Comparison of ENCODE assay signal across 11 cellular contexts in genomic region chr1:2019571-2020309, GRCh38. TPM values are rescaled to one million over a fixed set of nuclear protein-coding genes. Genes with fewer than 3 reads are reported as not detected.
DNase-seq lines count a peak whose midpoint lies in the region; ATAC-seq and TF ChIP-seq lines count a peak whose summit lies in the region.
"Had no signal": no experiment of that assay in that cellular context is flagged by ENCODE, and none has a peak within 500 bp of the region (broad histone marks: within the 10 kb centered on the region; RNA-seq: fewer than 3 reads in every experiment).

No MANE protein-coding gene starts in this region.

- H3K9me3 ChIP-seq in iPS-20b (ENCODE audit: insufficient read depth, low read depth, low read length), result no peaks in the 10 kb centered on the region
- no peaks in the 10 kb centered on the region for H3K9me3 ChIP-seq in stomach
- H3K9me3 ChIP-seq: thoracic aorta had no signal

- TF ChIP-seq CTCF in stomach (IDR thresholded peaks at IDR 0.05), result no peak

- no peak for ATAC-seq in GM18873 (IDR thresholded peaks at IDR 0.05; ENCODE audit: low FRiP score, unreplicated experiment)
- no peak for ATAC-seq in HG03520 (IDR thresholded peaks at IDR 0.05; ENCODE audit: unreplicated experiment)

- H3K36me3 ChIP-seq in iPS-20b (ENCODE audit: insufficient read depth, low read depth, low read length), result no peaks in the 10 kb centered on the region
- H3K36me3 ChIP-seq in stomach, result no peaks in the 10 kb centered on the region
- H3K36me3 ChIP-seq: thoracic aorta had no signal

- H3K4me1 ChIP-seq in iPS-20b (ENCODE audit: insufficient read depth, low read length), result no peaks in the 10 kb centered on the region; the same call in 1 of the 2 replicates
- H3K4me1 ChIP-seq in stomach, result peaks cover 7 to 16% (median 11%) of the 10 kb centered on the region in 4 donors

- no peak for TF ChIP-seq POLR2A in stomach (IDR thresholded peaks at IDR 0.05)

- peak overlapping the region; percentile 13 for H3K27ac ChIP-seq in angular gyrus (ENCODE audit: low read depth, low read length)
- no peak overlapping the region for H3K27ac ChIP-seq in iPS-20b (ENCODE audit: low read length)
- H3K27ac ChIP-seq in stomach, result no peak overlapping the region

- intact Hi-C loops in stomach (cut with DNase I; ENCODE audit: low total_unique reads), result no loop called here

- no peak for TF ChIP-seq EP300 in stomach (IDR thresholded peaks at IDR 0.05)

- WGBS in stomach, 5 donors, result 13 to 57% (median 14%) methylated on average over 7 to 61 of the region's 61 CpGs

- H3K4me3 ChIP-seq in iPS-20b (ENCODE audit: low read length), result peak overlapping the region; percentile 29; the same call in 1 of the 2 replicates
- H3K4me3 ChIP-seq in stomach, result peak overlapping the region; percentile 29 to 47 (median 36)
- H3K4me3 ChIP-seq: thoracic aorta had no signal

- H3K27me3 ChIP-seq in iPS-20b (ENCODE audit: insufficient read depth, low read length) (peaks cover 60% of the 10 kb centered on the region), stomach (peaks cover 35 to 100% (median 60%) of the 10 kb centered on the region in 3 donors)

- no peak overlapping the region for H3K9ac ChIP-seq in iPS-20b (ENCODE audit: low read depth, low read length)

- peak; percentile 29 for DNase-seq in activated T-cell treated with anti-CD3 and anti-CD28 coated beads, Interleukin-2, amount 50 U/mL, for 1 hour
- DNase-seq in activated T-cell treated with anti-CD3 and anti-CD28 coated beads, Interleukin-2, amount 50 U/mL, for 48 hours, result no peak
- DNase-seq in stomach, result no peak
- DNase-seq in GDM1 (lab: John Stamatoyannopoulos, UW), result no peak

RNA-seq across cellular contexts. Expression of gene GABRD, which starts 0.6 kb away (rescaled TPM):
- total RNA-seq in stomach, result 1 to 10 TPM in 1 of 5 donors, not detected in 4; 1.5 TPM
- under 1 TPM in 2 of 3 donors, not detected in 1; 0.50 to 0.95 TPM for polyA plus RNA-seq in stomach
- total RNA-seq: HT1080, myocyte, thoracic aorta had no signal

RNA-seq across cellular contexts. Expression of gene CFAP74, which starts 16.2 kb away (rescaled TPM):
- under 1 TPM in 1 of 5 donors, not detected in 4; under 0.01 TPM for total RNA-seq in stomach
- not detected for polyA plus RNA-seq in stomach
- total RNA-seq: HT1080, myocyte, thoracic aorta had no signal

RNA-seq across cellular contexts. Expression of gene PRKCZ, which starts 30.5 kb away (rescaled TPM):
- 10 to 100 TPM; 11.1 to 55.8 (median 21.3) TPM for total RNA-seq in stomach
- polyA plus RNA-seq in stomach, result 10 to 100 TPM; 23.7 to 38.8 (median 27.3) TPM
- total RNA-seq: HT1080 had no signal
